Comparison of ENCODE assay signal across 20 cellular contexts in the genomic region with DNA sequence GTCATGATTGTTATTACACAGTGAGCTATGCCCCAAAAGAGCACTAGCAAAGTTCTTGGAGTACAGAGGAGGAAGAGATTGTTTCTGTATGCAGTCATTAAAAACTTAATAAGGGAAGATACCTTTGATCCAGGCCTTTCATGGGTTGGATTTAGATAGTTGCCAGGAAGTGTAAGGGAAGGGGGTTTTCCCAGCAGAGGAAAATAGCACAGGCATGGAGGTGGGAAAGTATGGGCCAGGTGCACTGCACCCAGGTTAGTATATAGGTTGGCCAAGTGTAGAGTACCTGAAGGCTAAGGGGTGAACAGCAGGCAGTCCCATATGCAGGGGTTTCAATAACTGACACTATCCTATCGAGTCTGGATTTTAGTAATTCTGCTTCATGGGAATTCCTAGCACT.
"Had no signal": no experiment of that assay in that cellular context is flagged by ENCODE, and none has a peak within 500 bp of the region (broad histone marks: within the 10 kb centered on the region; RNA-seq: fewer than 3 reads in every experiment).

No MANE protein-coding gene starts in this region.

- H3K9me3 ChIP-seq: colonic mucosa, esophagus muscularis mucosa, gastroesophageal sphincter, heart left ventricle, left lung, lower lobe of right lung had no signal

- H3K27me3 ChIP-seq: colonic mucosa, dorsolateral prefrontal cortex, esophagus muscularis mucosa, gastroesophageal sphincter, heart left ventricle, hepatocyte, left lung had no signal

- DNase-seq: cerebellar nuclear complex; colonic mucosa; dermis blood vessel endothelial cell; dorsolateral prefrontal cortex; effector CD4-positive, alpha-beta T cell; effector memory CD4-positive, alpha-beta T cell; foreskin keratinocyte; heart left ventricle; hypothalamus; left lung; left ventricle myocardium superior; lower lobe of right lung; mesenchymal stem cell had no signal

- H3K4me3 ChIP-seq: colonic mucosa, dorsolateral prefrontal cortex, esophagus muscularis mucosa, gastroesophageal sphincter, heart left ventricle, hepatocyte, left lung, lower lobe of right lung had no signal

- H3K27ac ChIP-seq: colonic mucosa, dorsolateral prefrontal cortex, esophagus muscularis mucosa, foreskin keratinocyte, gastroesophageal sphincter, heart left ventricle, hepatocyte, left lung, lower lobe of right lung had no signal

- FAIRE-seq: endothelial cell of umbilical vein, frontal cortex, islet of Langerhans, keratinocyte had no signal

- ATAC-seq: foreskin keratinocyte, gastroesophageal sphincter, heart left ventricle, left lung, left ventricle myocardium superior, lower lobe of right lung had no signal

- H3K36me3 ChIP-seq: colonic mucosa, esophagus muscularis mucosa, gastroesophageal sphincter, heart left ventricle, left lung, lower lobe of right lung had no signal

- H3K79me2 ChIP-seq: hepatocyte had no signal

- H3K4me1 ChIP-seq: colonic mucosa, foreskin keratinocyte, left lung, lower lobe of right lung had no signal

- H3K4me2 ChIP-seq: hepatocyte had no signal

- H2AFZ ChIP-seq: hepatocyte had no signal
